7 cellular contexts compared by ENCODE assay signal in genomic region chr5:1609111-1609510, GRCh38.
DNase-seq lines count a peak whose midpoint lies in the region; ATAC-seq and TF ChIP-seq lines count a peak whose summit lies in the region.
"Not testable (repeated sequence)": the region's sequence is repeated elsewhere in the genome, so short reads cannot be mapped to it uniquely, and the experiment has no call there.

No MANE protein-coding gene starts in this region.

- H3K36me3 ChIP-seq in BLaER1; PC-3 (ENCODE audit: low read depth, low read length); naive thymus-derived CD4-positive, alpha-beta T cell (ENCODE audit: control insufficient read depth in 2 of 3, insufficient read depth in 3 of 3, low read length in 3 of 3): not testable (repeated sequence)

- not testable (repeated sequence) for H3K9me3 Mint-ChIP-seq in effector memory CD8-positive, alpha-beta T cell; naive thymus-derived CD4-positive, alpha-beta T cell

- DNase-seq in DMS53 (lab: John Stamatoyannopoulos, UW) (peak; percentile 83), NCI-H2029 treated with DMSO at 0.1 percent for 48 hours (lab: John Stamatoyannopoulos, UW) (peak; percentile 31), NCI-H345 (lab: John Stamatoyannopoulos, UW) (peak; percentile 21), PC-3 (peak; percentile 30)
- not testable (repeated sequence) for DNase-seq in effector memory CD8-positive, alpha-beta T cell; naive thymus-derived CD4-positive, alpha-beta T cell

- H3K27me3 Mint-ChIP-seq in effector memory CD8-positive, alpha-beta T cell; naive thymus-derived CD4-positive, alpha-beta T cell: not testable (repeated sequence)

- H3K4me3 Mint-ChIP-seq in effector memory CD8-positive, alpha-beta T cell: peak overlapping the region; percentile 48 to 49
- peak overlapping the region in 6 of 10 donors; percentile 9 to 58 (median 46) for H3K4me3 Mint-ChIP-seq in naive thymus-derived CD4-positive, alpha-beta T cell

- intact Hi-C loops in PC-3 (cut with micrococcal nuclease); naive thymus-derived CD4-positive, alpha-beta T cell (cut with micrococcal nuclease): not testable (repeated sequence)

- not testable (repeated sequence) for H3K36me3 Mint-ChIP-seq in effector memory CD8-positive, alpha-beta T cell (ENCODE audit: insufficient read depth)
- H3K36me3 Mint-ChIP-seq in naive thymus-derived CD4-positive, alpha-beta T cell: peaks cover 4 to 22% (median 12%) of the 10 kb centered on the region in 5 donors

- not testable (repeated sequence) for H3K9me2 ChIP-seq in PC-3 (replicated peaks; ENCODE audit: low read length)

- not testable (repeated sequence) for H3K4me3 ChIP-seq in BLaER1; PC-3 (ENCODE audit: low read length); naive thymus-derived CD4-positive, alpha-beta T cell (ENCODE audit: low read length)

- H3K27ac Mint-ChIP-seq in effector memory CD8-positive, alpha-beta T cell; naive thymus-derived CD4-positive, alpha-beta T cell: not testable (repeated sequence)

- H3K27ac ChIP-seq in BLaER1; naive thymus-derived CD4-positive, alpha-beta T cell (ENCODE audit: low read depth, low read length): not testable (repeated sequence)
- H3K27ac ChIP-seq in PC-3 (ENCODE audit: low read length): peak overlapping the region; percentile 63

- H3K79me2 ChIP-seq in PC-3 (ENCODE audit: low read length): not testable (repeated sequence)

- POLR2A ChIA-PET in PC-3 (lab: Charles Lee; ENCODE audit: unreplicated experiment); naive thymus-derived CD4-positive, alpha-beta T cell (lab: Charles Lee): not testable (repeated sequence)

- not testable (repeated sequence) for BruUV-seq in PC-3 (replicated peaks; lab: Mats Ljungman, UMichigan)

- CTCF ChIA-PET in PC-3 (lab: Charles Lee); naive thymus-derived CD4-positive, alpha-beta T cell (lab: Charles Lee): not testable (repeated sequence)

- not testable (repeated sequence) for TF ChIP-seq CTCF in PC-3 (conservative IDR thresholded peaks at IDR 0.05; ENCODE audit: low read depth, low read length)

- H3F3A ChIP-seq in PC-3 (ENCODE audit: low read length, unreplicated experiment): not testable (repeated sequence)

- ATAC-seq in PC-3; effector memory CD8-positive, alpha-beta T cell (replicated peaks); naive thymus-derived CD4-positive, alpha-beta T cell: not testable (repeated sequence)

- H3K9me3 ChIP-seq in BLaER1; PC-3 (ENCODE audit: low read length); naive thymus-derived CD4-positive, alpha-beta T cell (ENCODE audit: control insufficient read depth in 2 of 3, low read length in 3 of 3): not testable (repeated sequence)

- H3K4me2 ChIP-seq in BLaER1 (peak overlapping the region; percentile 70), PC-3 (ENCODE audit: low read length) (peak overlapping the region; percentile 59)

- not testable (repeated sequence) for H2AFZ ChIP-seq in PC-3 (ENCODE audit: low read length)

- H4K20me1 ChIP-seq in BLaER1: peaks cover 18% of the 10 kb centered on the region
- H4K20me1 ChIP-seq in PC-3 (ENCODE audit: low read length): not testable (repeated sequence)

- 0 out of 2 replicates have a peak, but pooled peaks cover 11% of the 10 kb centered on the region for H3K27me3 ChIP-seq in BLaER1
- not testable (repeated sequence) for H3K27me3 ChIP-seq in PC-3 (ENCODE audit: low read length); naive thymus-derived CD4-positive, alpha-beta T cell (ENCODE audit: control insufficient read depth in 2 of 2, insufficient read depth in 2 of 2, low read length in 2 of 2)

- not testable (repeated sequence) for H3K4me1 Mint-ChIP-seq in effector memory CD8-positive, alpha-beta T cell (ENCODE audit: low read depth in 2 of 2)
- peaks cover 11 to 25% (median 22%) of the 10 kb centered on the region in 7 donors for H3K4me1 Mint-ChIP-seq in naive thymus-derived CD4-positive, alpha-beta T cell

- not testable (repeated sequence) for H3K9ac ChIP-seq in BLaER1; PC-3 (ENCODE audit: low read length)

- peaks cover 34% of the 10 kb centered on the region for H3K4me1 ChIP-seq in BLaER1
- H3K4me1 ChIP-seq in PC-3 (ENCODE audit: insufficient read depth, low read length): peaks cover 19% of the 10 kb centered on the region
- not testable (repeated sequence) for H3K4me1 ChIP-seq in naive thymus-derived CD4-positive, alpha-beta T cell (ENCODE audit: control insufficient read depth in 2 of 2, insufficient read depth in 2 of 2, low read length in 2 of 2)
